ENCODE assay signal across 37 cellular contexts in genomic region chr2:60271718-60272117, GRCh38.
"Had no signal": no experiment of that assay in that cellular context is flagged by ENCODE, and none has a peak within 500 bp of the region (broad histone marks: within the 10 kb centered on the region; RNA-seq: fewer than 3 reads in every experiment).

No MANE protein-coding gene starts in this region.

- H3K9me3 Mint-ChIP-seq: activated CD4-positive, alpha-beta T cell treated with anti-CD3 and anti-CD28 coated beads, Interleukin-2, amount 10 ng/mL, durations not matched to agents 24 days and 14 days; activated CD8-positive, alpha-beta T cell treated with anti-CD3 and anti-CD28 coated beads for 36 hours; activated T-helper 1 cell treated with anti-CD3 and anti-CD28 coated beads, Interleukin-12 subunit alpha, Interleukin-12 subunit beta, Interleukin-2, Interleukin-4 antibody, amounts not matched to agents 30 ng/mL and 10 ng/mL and 1 ng/mL, durations not matched to agents 14 hours and 24 hours and 36 hours; activated T-helper 17 cell treated with anti-CD3 and anti-CD28 coated beads, Interleukin-2, amount 50 U/mL, for 72 hours; T-helper 2 cell treated with Interferon-gamma antibody and Interleukin-4, amounts not matched to agents 5 μg/mL and 100 μg/mL, for 36 hours had no signal

- H3K4me3 Mint-ChIP-seq: activated B cell treated with CpG ODN at 0.5 μM for 24 hours; activated CD4-positive, alpha-beta memory T cell treated with anti-CD3 and anti-CD28 coated beads for 36 hours; activated CD4-positive, alpha-beta T cell treated with anti-CD3 and anti-CD28 coated beads, Interleukin-2, amount 10 ng/mL, durations not matched to agents 24 days and 14 days; activated CD8-positive, alpha-beta T cell treated with anti-CD3 and anti-CD28 coated beads for 36 hours; activated naive CD4-positive, alpha-beta T cell treated with anti-CD3 and anti-CD28 coated beads for 36 hours; activated naive CD8-positive, alpha-beta T cell treated with anti-CD3 and anti-CD28 coated beads for 36 hours; activated T-cell treated with anti-CD3 and anti-CD28 coated beads, Interleukin-2, amount 50 U/mL, for 4 hours; activated T-cell treated with anti-CD3 and anti-CD28 coated beads, Interleukin-2, amount 50 U/mL, for 72 hours; activated T-helper 1 cell treated with anti-CD3 and anti-CD28 coated beads, Interleukin-12 subunit alpha, Interleukin-12 subunit beta, Interleukin-2, Interleukin-4 antibody, amounts not matched to agents 30 ng/mL and 10 ng/mL and 1 ng/mL, durations not matched to agents 14 hours and 24 hours and 36 hours; activated T-helper 17 cell treated with anti-CD3 and anti-CD28 coated beads, Interleukin-2, amount 50 U/mL, for 72 hours; central memory CD8-positive, alpha-beta T cell; T-helper 1 cell treated with Interleukin-12 subunit alpha and Interleukin-12 subunit beta and Interleukin-4 antibody, amounts not matched to agents 30 μg/mL and 1 μg/mL, for 36 hours; T-helper 2 cell treated with Interferon-gamma antibody and Interleukin-4, amounts not matched to agents 5 μg/mL and 100 μg/mL, for 36 hours had no signal

- H3K4me3 ChIP-seq: adrenal gland, body of pancreas, breast epithelium had no signal

- H3K27me3 ChIP-seq: adrenal gland, body of pancreas, brain microvascular endothelial cell, breast epithelium had no signal

- H3K4me1 ChIP-seq: adrenal gland, body of pancreas, breast epithelium had no signal

- H3K9me3 ChIP-seq: adrenal gland had no signal

- ATAC-seq: activated CD8-positive, alpha-beta T cell treated with anti-CD3 and anti-CD28 coated beads for 36 hours; activated naive CD4-positive, alpha-beta T cell treated with anti-CD3 and anti-CD28 coated beads, Interleukin-2, amount 50 U/mL, for 72 hours; activated T-cell treated with anti-CD3 and anti-CD28 coated beads, Interleukin-2, amount 50 U/mL, for 4 hours; activated T-cell treated with anti-CD3 and anti-CD28 coated beads, Interleukin-2, amount 50 U/mL, for 72 hours; activated T-helper 17 cell treated with anti-CD3 and anti-CD28 coated beads, Interleukin-2, amount 50 U/mL, for 72 hours; body of pancreas had no signal

- H3K27ac Mint-ChIP-seq: activated B cell treated with CpG ODN at 0.5 μM for 24 hours; activated CD4-positive, alpha-beta memory T cell treated with anti-CD3 and anti-CD28 coated beads for 36 hours; activated CD4-positive, alpha-beta T cell treated with anti-CD3 and anti-CD28 coated beads, Interleukin-2, amount 10 ng/mL, durations not matched to agents 24 days and 14 days; activated CD8-positive, alpha-beta T cell treated with anti-CD3 and anti-CD28 coated beads for 36 hours; activated naive CD4-positive, alpha-beta T cell treated with anti-CD3 and anti-CD28 coated beads for 36 hours; activated naive CD4-positive, alpha-beta T cell treated with anti-CD3 and anti-CD28 coated beads, Interleukin-2, amount 50 U/mL, for 72 hours; activated naive CD8-positive, alpha-beta T cell treated with anti-CD3 and anti-CD28 coated beads for 36 hours; activated T-cell treated with anti-CD3 and anti-CD28 coated beads, Interleukin-2, amount 50 U/mL, for 72 hours; activated T-helper 1 cell treated with anti-CD3 and anti-CD28 coated beads, Interleukin-12 subunit alpha, Interleukin-12 subunit beta, Interleukin-2, Interleukin-4 antibody, amounts not matched to agents 30 ng/mL and 10 ng/mL and 1 ng/mL, durations not matched to agents 14 hours and 24 hours and 36 hours; activated T-helper 17 cell treated with anti-CD3 and anti-CD28 coated beads, Interleukin-2, amount 50 U/mL, for 72 hours; T-helper 1 cell treated with Interleukin-12 subunit alpha and Interleukin-12 subunit beta and Interleukin-4 antibody, amounts not matched to agents 30 μg/mL and 1 μg/mL, for 36 hours; T-helper 2 cell treated with Interferon-gamma antibody and Interleukin-4, amounts not matched to agents 5 μg/mL and 100 μg/mL, for 36 hours had no signal

- H3K27me3 Mint-ChIP-seq: activated B cell treated with CpG ODN at 0.5 μM for 24 hours; activated CD4-positive, alpha-beta T cell treated with anti-CD3 and anti-CD28 coated beads, Interleukin-2, amount 10 ng/mL, durations not matched to agents 24 days and 14 days; activated CD8-positive, alpha-beta T cell treated with anti-CD3 and anti-CD28 coated beads for 36 hours; activated naive CD8-positive, alpha-beta T cell treated with anti-CD3 and anti-CD28 coated beads for 36 hours; activated T-helper 17 cell treated with anti-CD3 and anti-CD28 coated beads, Interleukin-2, amount 50 U/mL, for 72 hours; central memory CD8-positive, alpha-beta T cell had no signal

- DNase-seq: activated B cell treated with CpG ODN at 0.5 μM for 24 hours; activated CD4-positive, alpha-beta memory T cell treated with anti-CD3 and anti-CD28 coated beads for 36 hours; activated CD4-positive, alpha-beta T cell treated with anti-CD3 and anti-CD28 coated beads for 4 hours; activated CD4-positive, alpha-beta T cell treated with anti-CD3 and anti-CD28 coated beads, Interleukin-2, amount 10 ng/mL, durations not matched to agents 24 days and 14 days; activated CD4-positive, alpha-beta T cell treated with anti-CD3 and anti-CD28 coated beads, Interleukin-2, amount 50 U/mL, for 1 hour; activated CD4-positive, alpha-beta T cell treated with anti-CD3 and anti-CD28 coated beads, Interleukin-2, amount 50 U/mL, for 4 hours; activated CD4-positive, CD25-positive, alpha-beta regulatory T cell treated with anti-CD3 and anti-CD28 coated beads, Interleukin-2, amount 50 U/mL, for 72 hours; activated CD8-positive, alpha-beta memory T cell treated with anti-CD3 and anti-CD28 coated beads, Interleukin-2, amount 50 U/mL, for 4 hours; activated CD8-positive, alpha-beta T cell treated with anti-CD3 and anti-CD28 coated beads for 36 hours; activated effector memory CD4-positive, alpha-beta T cell treated with anti-CD3 and anti-CD28 coated beads, Interleukin-2, amount 50 U/mL, for 16 hours; activated gamma-delta T cell treated with Interleukin-2 at 50 U/mL for 16 hours; activated naive CD4-positive, alpha-beta T cell; activated naive CD4-positive, alpha-beta T cell treated with anti-CD3 and anti-CD28 coated beads for 36 hours; activated naive CD4-positive, alpha-beta T cell treated with anti-CD3 and anti-CD28 coated beads, Interleukin-2, amount 50 U/mL, for 16 hours; activated naive CD8-positive, alpha-beta T cell treated with anti-CD3 and anti-CD28 coated beads for 36 hours; activated T-cell treated with anti-CD3 and anti-CD28 coated beads for 4 hours; activated T-cell treated with anti-CD3 and anti-CD28 coated beads, Interleukin-2, amount 50 U/mL, for 1 hour; activated T-cell treated with anti-CD3 and anti-CD28 coated beads, Interleukin-2, amount 50 U/mL, for 4 hours; activated T-cell treated with anti-CD3 and anti-CD28 coated beads, Interleukin-2, amount 50 U/mL, for 72 hours; adrenal gland; amniotic stem cell; aorta; body of pancreas; brain microvascular endothelial cell; caudate nucleus; SW 1271; T-helper 1 cell; T-helper 2 cell; T-helper 9 cell had no signal

- H3K36me3 Mint-ChIP-seq: activated CD4-positive, alpha-beta memory T cell treated with anti-CD3 and anti-CD28 coated beads for 36 hours; activated naive CD8-positive, alpha-beta T cell treated with anti-CD3 and anti-CD28 coated beads for 36 hours had no signal

- H3K4me1 Mint-ChIP-seq: activated B cell treated with CpG ODN at 0.5 μM for 24 hours; activated CD4-positive, alpha-beta T cell treated with anti-CD3 and anti-CD28 coated beads, Interleukin-2, amount 10 ng/mL, durations not matched to agents 24 days and 14 days; activated naive CD8-positive, alpha-beta T cell treated with anti-CD3 and anti-CD28 coated beads for 36 hours; activated T-helper 17 cell treated with anti-CD3 and anti-CD28 coated beads, Interleukin-2, amount 50 U/mL, for 72 hours; central memory CD8-positive, alpha-beta T cell had no signal

- H3K36me3 ChIP-seq: adrenal gland, brain microvascular endothelial cell, breast epithelium had no signal

- H3K27ac ChIP-seq: adrenal gland, body of pancreas, brain microvascular endothelial cell, breast epithelium, VCaP had no signal
